ENCODE assay signal across 8 cellular contexts in the genomic region with DNA sequence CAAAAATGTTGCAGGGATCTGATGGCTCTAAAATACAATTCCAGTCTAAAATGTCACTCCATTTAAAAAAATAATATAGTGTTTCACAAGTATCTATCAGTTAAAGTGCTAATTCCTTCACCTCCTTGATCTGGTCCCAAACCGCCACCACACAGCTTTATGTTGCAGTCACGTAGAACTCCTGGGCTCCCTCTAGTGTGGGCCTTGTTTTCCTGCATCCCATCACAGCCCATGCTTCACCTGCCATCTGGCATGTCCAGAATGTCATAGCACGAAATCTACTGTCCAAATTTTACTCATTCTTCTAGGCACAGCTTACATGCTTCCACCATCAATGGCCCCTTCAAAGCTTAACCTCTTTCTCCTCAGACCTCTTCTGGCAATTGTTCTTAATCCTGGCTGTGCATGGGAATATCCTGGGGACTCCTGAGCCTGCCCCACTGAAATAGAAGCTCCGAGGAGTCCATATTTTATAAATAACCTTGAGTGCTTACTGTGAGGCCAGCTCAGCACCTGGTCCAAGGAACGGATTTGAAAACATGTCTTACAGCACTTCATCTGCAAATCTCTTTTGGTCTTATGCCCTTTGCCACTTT. TPM values are rescaled to one million over a fixed set of nuclear protein-coding genes. Genes with fewer than 3 reads are reported as not detected.
A peak's percentile ranks its signal among the peaks of the same experiment; 100 is the strongest.
DNase-seq lines count a peak whose midpoint lies in the region; ATAC-seq and TF ChIP-seq lines count a peak whose summit lies in the region.

No MANE protein-coding gene starts in this region.

- TF ChIP-seq POLR2A in upper lobe of left lung (IDR thresholded peaks at IDR 0.05): no peak

- H3K27me3 ChIP-seq in upper lobe of left lung: no peaks in the 10 kb centered on the region

- no peak for TF ChIP-seq EP300 in upper lobe of left lung (IDR thresholded peaks at IDR 0.05)

- H3K4me3 ChIP-seq in upper lobe of left lung: no peak overlapping the region

- peak in 4 of 6 experiments; percentile 19 to 40 (median 24) for TF ChIP-seq CTCF in upper lobe of left lung (IDR thresholded peaks at IDR 0.05)

- WGBS in upper lobe of left lung, 2 donors: 48 to 57% methylated on average over 5 of the region's 5 CpGs

- intact Hi-C loops in Right ventricle myocardium inferior (cut with DNase I): no loop called here

- peak; percentile 79 for ATAC-seq in HG02884 (IDR thresholded peaks at IDR 0.05; ENCODE audit: unreplicated experiment)
- ATAC-seq in upper lobe of left lung (ENCODE audit: low FRiP score in 2 of 2): peak in 1 of 2 donors; percentile 57
- no peak for ATAC-seq in GM21528 (IDR thresholded peaks at IDR 0.05; ENCODE audit: low FRiP score, unreplicated experiment)
- no peak for ATAC-seq in Right ventricle myocardium inferior

- H3K9me3 ChIP-seq in upper lobe of left lung: no peaks in the 10 kb centered on the region

- H3K4me1 ChIP-seq in upper lobe of left lung: no peaks in the 10 kb centered on the region

- H3K27ac ChIP-seq in upper lobe of left lung: no peak overlapping the region

- peak; percentile 19 to 25 for DNase-seq in activated T-cell treated with anti-CD3 and anti-CD28 coated beads, Interleukin-2, amount 50 U/mL, for 48 hours
- no peak for DNase-seq in activated T-cell treated with anti-CD3 and anti-CD28 coated beads, Interleukin-2, amount 50 U/mL, for 1 hour
- DNase-seq in NCI-H82 treated with DMSO at 0.1 percent for 48 hours (lab: John Stamatoyannopoulos, UW; ENCODE audit: unreplicated experiment) (peak; percentile 52), fibroblast of peridontal ligament (ENCODE audit: extremely low read depth) (peak; percentile 16), upper lobe of left lung (peak in 1 of 2 donors; percentile 29), Right ventricle myocardium inferior (ENCODE audit: missing footprints) (no peak)

- no peaks in the 10 kb centered on the region for H3K36me3 ChIP-seq in upper lobe of left lung

RNA-seq across cellular contexts. Expression of gene FYB2, which starts 15.5 kb away (rescaled TPM):
- total RNA-seq in upper lobe of left lung: 10 to 100 TPM in 2 of 6 donors, 1 to 10 TPM in 4; 1.2 to 43.2 (median 7.2) TPM
- total RNA-seq in Right ventricle myocardium inferior: 14.0 TPM

RNA-seq across cellular contexts. Expression of gene C8A, which starts 50.9 kb away (rescaled TPM):
- total RNA-seq in upper lobe of left lung (under 1 TPM in 1 of 6 donors, not detected in 5; 0.09 TPM), Right ventricle myocardium inferior (not detected)

Comparison
In these comparisons a context has a peak if more than half of its experiments do, and no peak if none do; other contexts are left out.
1. DNase-seq: peak in activated T-cell treated with anti-CD3 and anti-CD28 coated beads, Interleukin-2, amount 50 U/mL, for 48 hours (2 of 2), NCI-H82 treated with DMSO at 0.1 percent for 48 hours (single experiment) and fibroblast of peridontal ligament (single experiment); none in activated T-cell treated with anti-CD3 and anti-CD28 coated beads, Interleukin-2, amount 50 U/mL, for 1 hour (single experiment) and Right ventricle myocardium inferior (single experiment).